Comparison of ENCODE assay signal across 2 cellular contexts in the genomic region with DNA sequence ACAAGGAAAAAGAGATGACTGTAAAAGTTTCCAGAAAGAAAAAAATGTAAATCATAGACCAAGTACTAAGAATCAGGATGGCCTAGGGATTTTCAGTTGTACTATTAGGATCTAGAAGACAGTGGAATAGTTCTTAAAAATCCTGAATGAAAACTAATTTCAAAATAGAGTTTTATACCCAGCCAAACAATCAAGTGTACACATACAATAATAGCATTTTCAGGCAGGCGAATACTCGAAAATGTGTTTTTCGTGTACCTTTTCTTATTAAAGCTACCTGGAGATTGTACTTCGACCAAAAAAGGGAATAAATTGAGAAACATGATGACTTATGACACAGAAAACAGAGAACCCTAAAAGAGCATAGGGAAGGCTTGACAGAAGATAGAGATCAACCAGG.
TF ChIP-seq lines count a peak whose summit lies in the region.

No MANE protein-coding gene starts in this region.

TF ChIP-seq in HepG2, 621 proteins besides CTCF, POLR2A, EP300 and RAD21:
- TF ChIP-seq ELK4 (CRISPR knock-in tag; IDR thresholded peaks at IDR 0.05; ENCODE audit: borderline replicate concordance), result no peak
- peak; percentile 91; the same call in 1 of the 2 replicates for TF ChIP-seq ZFP1 (CRISPR knock-in tag; IDR thresholded peaks at IDR 0.05)
TF ChIP-seq in HepG2: peak in this region for 1.

TF ChIP-seq in K562, 482 proteins besides CTCF, POLR2A, EP300 and RAD21:
- no peak for TF ChIP-seq ZNF12 (CRISPR knock-in tag; IDR thresholded peaks at IDR 0.05)
- TF ChIP-seq ZNF551 (CRISPR knock-in tag; IDR thresholded peaks at IDR 0.05), result no peak
- TF ChIP-seq ZFP1 (CRISPR knock-in tag; IDR thresholded peaks at IDR 0.05), result peak; percentile 95
- no peak for TF ChIP-seq SMARCB1 (IDR thresholded peaks at IDR 0.05; ENCODE audit: insufficient read length, low read depth)
- TF ChIP-seq HMG20A (CRISPR knock-in tag; conservative IDR thresholded peaks at IDR 0.05), result no peak
- TF ChIP-seq RFX7 (CRISPR knock-in tag; IDR thresholded peaks at IDR 0.05), result no peak
- no peak for TF ChIP-seq POLR3A (IDR thresholded peaks at IDR 0.05; ENCODE audit: borderline replicate concordance, extremely low read depth, insufficient read depth, insufficient read length)
- TF ChIP-seq MCM2 (IDR thresholded peaks at IDR 0.05; ENCODE audit: low read depth), result no peak
- TF ChIP-seq FIP1L1 (IDR thresholded peaks at IDR 0.05; ENCODE audit: low read depth, low read length, poor library complexity, severe bottlenecking), result no peak
- no peak for TF ChIP-seq E2F8 (IDR thresholded peaks at IDR 0.05; ENCODE audit: low read depth, partially characterized antibody)
- TF ChIP-seq MYNN (IDR thresholded peaks at IDR 0.05), result no peak
- no peak for TF ChIP-seq MYNN (CRISPR knock-in tag; IDR thresholded peaks at IDR 0.05)
- no peak for TF ChIP-seq GTF2A2 (tag; IDR thresholded peaks at IDR 0.05)
- TF ChIP-seq TRIM28 (IDR thresholded peaks at IDR 0.05), result 0 out of 2 replicates have a peak, but pooled peaks have one; percentile 45
- TF ChIP-seq SRSF9 (IDR thresholded peaks at IDR 0.05; ENCODE audit: borderline replicate concordance, low read depth, low read length), result no peak
